ENCODE assay signal across 22 cellular contexts in genomic region chr17:68849673-68850260, GRCh38.
DNase-seq lines count a peak whose midpoint lies in the region; ATAC-seq, FAIRE-seq and TF ChIP-seq lines count a peak whose summit lies in the region.
"Had no signal": no experiment of that assay in that cellular context is flagged by ENCODE, and none has a peak within 500 bp of the region (broad histone marks: within the 10 kb centered on the region; RNA-seq: fewer than 3 reads in every experiment).

No MANE protein-coding gene starts in this region.

- H2BK5ac ChIP-seq in mesenchymal stem cell (ENCODE audit: low read depth, low read length, poor library complexity, severe bottlenecking) = no peak overlapping the region

- no peak overlapping the region for H2BK15ac ChIP-seq in mesenchymal stem cell (ENCODE audit: low read depth, poor library complexity, severe bottlenecking)

- H3K4me3 ChIP-seq in AG10803 (ENCODE audit: low read length) (no peak overlapping the region), bronchial epithelial cell (ENCODE audit: low read depth, low read length) (no peak overlapping the region), mesenchymal stem cell (ENCODE audit: insufficient read depth in 1 of 2, low read depth in 1 of 2, low read length in 2 of 2) (no peak overlapping the region)
- H3K4me3 ChIP-seq: cardiac muscle cell, GM23338, PC-9 had no signal

- H3K79me1 ChIP-seq in mesenchymal stem cell (replicated peaks; ENCODE audit: low read length, poor library complexity, severe bottlenecking) = no peaks in the 10 kb centered on the region

- H3K36me3 ChIP-seq in bronchial epithelial cell (ENCODE audit: control insufficient read depth, insufficient read depth, low read length) (no peaks in the 10 kb centered on the region), mesenchymal stem cell (ENCODE audit: control insufficient read depth in 1 of 2, insufficient read depth in 2 of 2, low read depth in 1 of 2, low read length in 2 of 2) (no peaks in the 10 kb centered on the region)
- H3K36me3 ChIP-seq: cardiac muscle cell had no signal

- no peak overlapping the region for H2BK12ac ChIP-seq in mesenchymal stem cell (ENCODE audit: low read length in 2 of 2)

- no peak for ATAC-seq in HG02678 (IDR thresholded peaks at IDR 0.05; ENCODE audit: unreplicated experiment)
- ATAC-seq: activated T-cell treated with anti-CD3 and anti-CD28 coated beads, Interleukin-2, amount 50 U/mL, for 72 hours; GM23338; left lobe of liver had no signal

- 90% methylated on average over 3 of the region's 4 CpGs for WGBS in mesenchymal stem cell

- H3K14ac ChIP-seq in mesenchymal stem cell (ENCODE audit: low read length in 2 of 2) = no peak overlapping the region

- H3K27me3 ChIP-seq in bronchial epithelial cell (ENCODE audit: control insufficient read depth, insufficient read depth, low read length) (no peaks in the 10 kb centered on the region), mesenchymal stem cell (ENCODE audit: control insufficient read depth in 1 of 2, insufficient read depth in 1 of 2, low read length in 2 of 2) (no peaks in the 10 kb centered on the region)
- H3K27me3 ChIP-seq: cardiac muscle cell had no signal

- no peak overlapping the region for H2AFZ ChIP-seq in mesenchymal stem cell (ENCODE audit: low read depth, low read length)
- H2AFZ ChIP-seq: GM23338, parathyroid adenoma, PC-9 had no signal

- no peak overlapping the region for H4K91ac ChIP-seq in mesenchymal stem cell (ENCODE audit: low read length)

- no peak overlapping the region for H3K23ac ChIP-seq in mesenchymal stem cell (ENCODE audit: low read length in 2 of 2)

- H3K27ac ChIP-seq in mesenchymal stem cell (ENCODE audit: low read length, poor library complexity, severe bottlenecking) = no peak overlapping the region
- H3K27ac ChIP-seq: cardiac muscle cell, parathyroid adenoma, PC-9 had no signal

- no peak overlapping the region for H3K9ac ChIP-seq in mesenchymal stem cell (ENCODE audit: low read length)
- H3K9ac ChIP-seq: parathyroid adenoma had no signal

- no peaks in the 10 kb centered on the region for H3K9me3 ChIP-seq in mesenchymal stem cell (ENCODE audit: control insufficient read depth, low read length)

- no peak overlapping the region for H2BK120ac ChIP-seq in mesenchymal stem cell (ENCODE audit: low read depth, low read length)

- H3K4me1 ChIP-seq in mesenchymal stem cell (ENCODE audit: control insufficient read depth, insufficient read depth, low read depth, low read length) = no peaks in the 10 kb centered on the region
- H3K4me1 ChIP-seq: parathyroid adenoma had no signal

- no peak overlapping the region for H3K18ac ChIP-seq in mesenchymal stem cell (ENCODE audit: low read depth in 1 of 2, low read length in 2 of 2)

- DNase-seq in AG10803 (ENCODE audit: low read depth) (peak; percentile 68), GM03348 (ENCODE audit: low spot score) (peak; percentile 14), NCI-H2196 treated with DMSO at 0.1 percent for 48 hours (lab: John Stamatoyannopoulos, UW; ENCODE audit: unreplicated experiment) (peak; percentile 6), bronchial epithelial cell (ENCODE audit: low read depth) (peak; percentile 69), mesenchymal stem cell (no peak), medulla oblongata (ENCODE audit: extremely low spot score) (no peak)
- no peak for DNase-seq in stimulated activated naive CD4-positive, alpha-beta T cell treated with Interleukin-2 at 50 U/mL for 16 hours (lab: John Stamatoyannopoulos, UW)
- DNase-seq: activated CD4-positive, alpha-beta memory T cell treated with anti-CD3 and anti-CD28 coated beads, Interleukin-2, amount 10 ng/mL, durations not matched to agents 7 days and 5 days; activated naive CD8-positive, alpha-beta T cell treated with anti-CD3 and anti-CD28 coated beads, Interleukin-2, amount 10 ng/mL, durations not matched to agents 7 days and 5 days; activated T-cell treated with anti-CD3 and anti-CD28 coated beads, Interleukin-2, amount 50 U/mL, for 72 hours; CD8-positive, alpha-beta memory T cell; GDM1; MM.1S; NCI-H446; PC-9; stimulated activated CD4-positive, alpha-beta T cell treated with anti-CD3 and anti-CD28 coated beads, Interleukin-2, amount 100 ng/mL, for 48 hours; substantia nigra had no signal

- FAIRE-seq in bronchial epithelial cell (lab: Jason Lieb, UNC) = no peak

- no peak for TF ChIP-seq CTCF in AG10803 (conservative IDR thresholded peaks at IDR 0.05; ENCODE audit: low read length)
- TF ChIP-seq CTCF in bronchial epithelial cell (IDR thresholded peaks at IDR 0.05; ENCODE audit: insufficient read depth, low read length, severe bottlenecking) = no peak

- no peak overlapping the region for H3K4ac ChIP-seq in mesenchymal stem cell (ENCODE audit: low read depth in 1 of 2, low read length in 2 of 2)

- no peak overlapping the region for H4K8ac ChIP-seq in mesenchymal stem cell (ENCODE audit: low read length)

- no peak overlapping the region for H2AK5ac ChIP-seq in mesenchymal stem cell (ENCODE audit: low read length, severe bottlenecking)

- H3K4me2 ChIP-seq in mesenchymal stem cell (ENCODE audit: low read length, poor library complexity, severe bottlenecking) = no peak overlapping the region
- H3K4me2 ChIP-seq: GM23338, PC-9 had no signal

Comparison
In these comparisons a context has a peak if more than half of its experiments do, and no peak if none do; other contexts are left out.
1. DNase-seq: peak in AG10803 (single experiment), GM03348 (single experiment), NCI-H2196 treated with DMSO at 0.1 percent for 48 hours (single experiment) and bronchial epithelial cell (single experiment); none in stimulated activated naive CD4-positive, alpha-beta T cell treated with Interleukin-2 at 50 U/mL for 16 hours (single experiment), mesenchymal stem cell (single experiment) and medulla oblongata (single experiment).